17 cellular contexts compared by ENCODE assay signal in genomic region chr5:112628219-112628618, GRCh38.
DNase-seq lines count a peak whose midpoint lies in the region; TF ChIP-seq lines count a peak whose summit lies in the region.
"Had no signal": no experiment of that assay in that cellular context is flagged by ENCODE, and none has a peak within 500 bp of the region (broad histone marks: within the 10 kb centered on the region; RNA-seq: fewer than 3 reads in every experiment).

No MANE protein-coding gene starts in this region.

- no peak overlapping the region for H2AK5ac ChIP-seq in H9 (ENCODE audit: insufficient read length, low read length)

- H3K27me3 ChIP-seq in H9 (ENCODE audit: insufficient read depth, low read length) (no peaks in the 10 kb centered on the region), neural cell (ENCODE audit: insufficient read depth, low read depth, low read length) (no peaks in the 10 kb centered on the region)
- H3K27me3 ChIP-seq: BE2C, colonic mucosa, uterus had no signal

- H3K4me2 ChIP-seq in H9 (ENCODE audit: insufficient read depth, insufficient read length, low read length) (no peak overlapping the region), neural cell (ENCODE audit: low read length) (peak overlapping the region; percentile 62)

- H3K9me2 ChIP-seq in neural cell (ENCODE audit: insufficient read depth, low read length): no peaks in the 10 kb centered on the region

- TF ChIP-seq CTCF in H9 (conservative IDR thresholded peaks at IDR 0.05) (no peak), brain (conservative IDR thresholded peaks at IDR 0.05) (peak in 1 of 2 experiments; percentile 28), neural cell (IDR thresholded peaks at IDR 0.05; ENCODE audit: poor library complexity, severe bottlenecking) (peak; percentile 52), osteocyte (IDR thresholded peaks at IDR 0.05) (no peak)

- no peak overlapping the region for H3K23ac ChIP-seq in H9 (ENCODE audit: insufficient read length, low read depth, low read length)

- no peak overlapping the region for H3K9ac ChIP-seq in H9 (ENCODE audit: extremely low read depth, insufficient read length, low read length)
- peak overlapping the region; percentile 43 for H3K9ac ChIP-seq in neural cell (ENCODE audit: low read length)

- no peaks in the 10 kb centered on the region for H3K23me2 ChIP-seq in H9 (ENCODE audit: insufficient read length, low read depth, low read length, poor library complexity, severe bottlenecking)

- DNase-seq in H9 (peak; percentile 32), NCI-H128 (lab: John Stamatoyannopoulos, UW; ENCODE audit: unreplicated experiment) (peak; percentile 28), osteocyte (ENCODE audit: extremely low spot score, unreplicated experiment) (no peak), AG08395 (ENCODE audit: low spot score) (no peak), HuH-7.5 (ENCODE audit: low spot score) (no peak)
- DNase-seq in activated CD4-positive, alpha-beta T cell treated with anti-CD3 and anti-CD28 coated beads for 1 hour: no peak
- DNase-seq: activated naive CD8-positive, alpha-beta T cell treated with anti-CD3 and anti-CD28 coated beads, Interleukin-2, amount 50 U/mL, for 24 hours; activated T-cell treated with anti-CD3 and anti-CD28 coated beads, Interleukin-2, amount 50 U/mL, for 1 hour; BE2C; colonic mucosa; NCI-H2081 treated with DMSO at 0.1 percent for 48 hours; stimulated activated CD4-positive, alpha-beta T cell treated with anti-CD3 and anti-CD28 coated beads, Interleukin-1b, Interleukin-23, amount 100 ng/mL, for 48 hours; stimulated activated CD8-positive, alpha-beta memory T cell treated with anti-CD3 and anti-CD28 coated beads, Interleukin-4, amount 100 ng/mL, for 48 hours; uterus had no signal

- H3K27me3 Mint-ChIP-seq in H9 (ENCODE audit: low read depth) (no peaks in the 10 kb centered on the region; the same call in 1 of the 2 replicates), brain (no peaks in the 10 kb centered on the region), osteocyte (ENCODE audit: unreplicated experiment) (peaks cover 42% of the 10 kb centered on the region)

- peaks cover 3% of the 10 kb centered on the region in 2 experiments; a peak in 4 of 5 replicates for H3K9me3 Mint-ChIP-seq in H9
- H3K9me3 Mint-ChIP-seq in brain: peaks cover 6 to 16% (median 11%) of the 10 kb centered on the region in 5 experiments
- H3K9me3 Mint-ChIP-seq in osteocyte (ENCODE audit: unreplicated experiment): no peaks in the 10 kb centered on the region

- H3K27ac ChIP-seq in H9 (ENCODE audit: insufficient read length, low read depth, low read length): no peak overlapping the region
- H3K27ac ChIP-seq in neural cell (ENCODE audit: low read length): peak overlapping the region; percentile 95
- H3K27ac ChIP-seq: colonic mucosa, prostate gland, uterus had no signal

- H2BK15ac ChIP-seq in H9 (ENCODE audit: low read depth, low read length): no peak overlapping the region

- H4K91ac ChIP-seq in H9 (ENCODE audit: insufficient read length, low read depth, low read length): no peak overlapping the region

- H4K20me1 ChIP-seq in H9 (ENCODE audit: control insufficient read depth, insufficient read depth, insufficient read length): no peaks in the 10 kb centered on the region
- H4K20me1 ChIP-seq in neural cell (ENCODE audit: insufficient read depth): no peaks in the 10 kb centered on the region

- H3K4me1 Mint-ChIP-seq in H9: peaks cover 14 to 21% of the 10 kb centered on the region in 2 experiments
- peaks cover 75% of the 10 kb centered on the region for H3K4me1 Mint-ChIP-seq in brain
- no peaks in the 10 kb centered on the region for H3K4me1 Mint-ChIP-seq in osteocyte (ENCODE audit: unreplicated experiment)
- H3K4me1 Mint-ChIP-seq: activated naive CD8-positive, alpha-beta T cell treated with anti-CD3 and anti-CD28 coated beads, Interleukin-2, amount 50 U/mL, for 24 hours had no signal

- peak; percentile 31 for TF ChIP-seq EP300 in neural cell (conservative IDR thresholded peaks at IDR 0.05; ENCODE audit: poor library complexity, severe bottlenecking)

- H3K56ac ChIP-seq in H9 (ENCODE audit: insufficient read length, low read depth, low read length): no peak overlapping the region

- H3K9me3 ChIP-seq in H9 (ENCODE audit: control insufficient read depth, low read depth, low read length) (no peaks in the 10 kb centered on the region), neural cell (ENCODE audit: low read length) (no peaks in the 10 kb centered on the region)
- H3K9me3 ChIP-seq: BE2C, colonic mucosa, prostate gland, uterus had no signal

- no peak overlapping the region for H3K18ac ChIP-seq in H9 (ENCODE audit: insufficient read length, low read depth, low read length)

- H3K4me3 Mint-ChIP-seq in H9 (peak overlapping the region in 1 of 2 experiments; percentile 41; a peak in 1 of 5 replicates), brain (peak overlapping the region; percentile 29 to 74 (median 58)), osteocyte (ENCODE audit: unreplicated experiment) (no peak overlapping the region)
- H3K4me3 Mint-ChIP-seq: activated naive CD8-positive, alpha-beta T cell treated with anti-CD3 and anti-CD28 coated beads, Interleukin-2, amount 50 U/mL, for 24 hours had no signal

- H3K79me1 ChIP-seq in H9 (ENCODE audit: insufficient read depth, low read depth, low read length, poor library complexity, severe bottlenecking): no peaks in the 10 kb centered on the region

- WGBS in H9 (ENCODE audit: extremely low coverage, insufficient read length, low lambda C conversion rate): no CpG with 5 or more reads among the region's 2 CpGs

- H3K14ac ChIP-seq in H9 (ENCODE audit: insufficient read depth, low read length): no peak overlapping the region

- peak overlapping the region; percentile 47 for H3K4me3 ChIP-seq in neural cell (ENCODE audit: low read length)
- H3K4me3 ChIP-seq: colonic mucosa, prostate gland, uterus had no signal

- no peak overlapping the region for H3K4ac ChIP-seq in H9 (ENCODE audit: low read depth, low read length)

- H2AFZ ChIP-seq in H9 (ENCODE audit: low read length): no peak overlapping the region
- H2AFZ ChIP-seq in neural cell (ENCODE audit: low read depth, low read length): peak overlapping the region; percentile 34

- H3K79me2 ChIP-seq in H9 (ENCODE audit: insufficient read depth, low read length): no peaks in the 10 kb centered on the region
- H3K79me2 ChIP-seq in neural cell (replicated peaks; ENCODE audit: insufficient read depth, low read length): no peaks in the 10 kb centered on the region

- H4K8ac ChIP-seq in H9 (replicated peaks; ENCODE audit: insufficient read length, low read depth, low read length): no peak overlapping the region

- peaks cover 2% of the 10 kb centered on the region; the same call in 1 of the 2 replicates for H3K4me1 ChIP-seq in H9 (ENCODE audit: insufficient read depth, low read length)
- H3K4me1 ChIP-seq: colonic mucosa, prostate gland, uterus had no signal

- no peak for TF ChIP-seq RAD21 in neural cell (conservative IDR thresholded peaks at IDR 0.05)

- H3K36me3 Mint-ChIP-seq in H9 (ENCODE audit: insufficient read depth in 1 of 3, low read depth in 3 of 3) (no peaks in the 10 kb centered on the region), brain (peaks cover 6% of the 10 kb centered on the region), osteocyte (ENCODE audit: unreplicated experiment) (no peaks in the 10 kb centered on the region)

- H2BK5ac ChIP-seq in H9 (ENCODE audit: insufficient read length, low read length): no peak overlapping the region

- no peak overlapping the region for H2BK12ac ChIP-seq in H9 (ENCODE audit: insufficient read length, low read depth, low read length)

- H4K5ac ChIP-seq in H9 (ENCODE audit: insufficient read length, low read depth, low read length): no peak overlapping the region

- H2BK120ac ChIP-seq in H9 (ENCODE audit: low read depth, low read length, poor library complexity, severe bottlenecking): no peak overlapping the region

- no peaks in the 10 kb centered on the region for H3K36me3 ChIP-seq in neural cell (ENCODE audit: insufficient read depth, low read length)
- H3K36me3 ChIP-seq: BE2C, colonic mucosa, prostate gland, uterus had no signal

- H3T11ph ChIP-seq in H9 (ENCODE audit: low read length): no peak overlapping the region

- no peak overlapping the region for H2BK20ac ChIP-seq in H9 (ENCODE audit: low read depth, low read length, poor library complexity, severe bottlenecking)

- peaks cover 11% of the 10 kb centered on the region for H3F3A ChIP-seq in neural cell (ENCODE audit: insufficient read depth, low read length, poor library complexity, severe bottlenecking)

- H3K27ac Mint-ChIP-seq in H9: 0 out of 7 replicates have a peak overlapping the region, but pooled peaks of 1 of the 3 experiments have one; percentile 45
- H3K27ac Mint-ChIP-seq in brain: peak overlapping the region; percentile 67 to 98 (median 95)
- no peak overlapping the region for H3K27ac Mint-ChIP-seq in osteocyte (ENCODE audit: unreplicated experiment)
- H3K27ac Mint-ChIP-seq: activated naive CD8-positive, alpha-beta T cell treated with anti-CD3 and anti-CD28 coated beads, Interleukin-2, amount 50 U/mL, for 24 hours had no signal

TF ChIP-seq in neural cell, 6 proteins besides CTCF, POLR2A, EP300 and RAD21 (continues in another document):
- TF ChIP-seq MXI1 (conservative IDR thresholded peaks at IDR 0.05; ENCODE audit: poor library complexity, severe bottlenecking) (no peak), SMC3 (conservative IDR thresholded peaks at IDR 0.05; ENCODE audit: poor library complexity) (peak; percentile 31), EZH2 (IDR thresholded peaks at IDR 0.05; ENCODE audit: borderline replicate concordance, insufficient read depth, low read length, poor library complexity, severe bottlenecking) (no peak), POLR2AphosphoS5 (IDR thresholded peaks at IDR 0.05) (peak; percentile 53), TAF1 (IDR thresholded peaks at IDR 0.05; ENCODE audit: low read depth) (no peak)

Comparison
In these comparisons a context has a peak if more than half of its experiments do, and no peak if none do; other contexts are left out.
1. DNase-seq: peak in H9 (single experiment) and NCI-H128 (single experiment); none in osteocyte (single experiment), AG08395 (single experiment), HuH-7.5 (single experiment) and activated CD4-positive, alpha-beta T cell treated with anti-CD3 and anti-CD28 coated beads for 1 hour (single experiment).